16 cellular contexts compared by ENCODE assay signal in the genomic region with DNA sequence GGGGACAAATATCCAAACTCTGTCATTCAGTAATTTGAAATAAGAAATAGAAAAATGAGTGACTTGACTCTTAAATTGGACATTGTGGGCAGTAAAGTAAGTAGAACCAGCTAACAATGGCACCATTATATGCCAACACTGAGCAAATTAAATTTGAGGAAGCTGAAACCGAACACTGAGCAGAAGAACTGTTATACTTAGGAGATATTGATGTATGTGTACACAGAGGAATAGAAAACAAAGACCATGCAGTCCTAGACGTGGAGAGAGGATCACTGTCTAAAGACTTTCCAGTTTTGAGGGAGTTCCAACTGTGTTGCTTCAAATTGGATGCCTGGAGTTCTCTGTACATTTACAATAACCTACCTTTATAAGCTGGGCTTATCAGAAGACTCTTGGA.
DNase-seq lines count a peak whose midpoint lies in the region.
"Had no signal": no experiment of that assay in that cellular context is flagged by ENCODE, and none has a peak within 500 bp of the region (broad histone marks: within the 10 kb centered on the region; RNA-seq: fewer than 3 reads in every experiment).

No MANE protein-coding gene starts in this region.

- peak; percentile 58 for DNase-seq in COLO829 (ENCODE audit: low spot score)
- DNase-seq in SK-MEL-5 (ENCODE audit: low read depth, low spot score): peak; percentile 61
- DNase-seq in foreskin melanocyte: peak; percentile 76
- no peak for DNase-seq in RKO (ENCODE audit: low spot score)
- DNase-seq in NCI-H2081 (lab: John Stamatoyannopoulos, UW): no peak
- DNase-seq: 8988T; ACHN; BE2C; C1 segment of cervical spinal cord; Caco-2; Calu3; CD4-positive, alpha-beta memory T cell; CD4-positive, CD25-positive, alpha-beta regulatory T cell; CD8-positive, alpha-beta memory T cell; DMS79 treated with DMSO at 0.1 percent for 48 hours; GF-D8 had no signal

- in situ Hi-C loops in SK-MEL-5 (cut with HindIII; ENCODE audit: low pct_unique_long_range_greater_than_20kb, low sequenced_read_pairs): no loop called here

Comparison
In these comparisons a context has a peak if more than half of its experiments do, and no peak if none do; other contexts are left out.
1. DNase-seq: peak in COLO829 (single experiment), SK-MEL-5 (single experiment) and foreskin melanocyte (single experiment); none in RKO (single experiment) and NCI-H2081 (0 of 2).